ENCODE assay signal across 8 cellular contexts in genomic region chr1:154998818-154999650, GRCh38. TPM values are rescaled to one million over a fixed set of nuclear protein-coding genes. Genes with fewer than 3 reads are reported as not detected.
DNase-seq lines count a peak whose midpoint lies in the region; ATAC-seq, FAIRE-seq and TF ChIP-seq lines count a peak whose summit lies in the region.

No MANE protein-coding gene starts in this region.

- POLR2A ChIA-PET in activated CD8-positive, alpha-beta T cell treated with anti-CD3 and anti-CD28 coated beads for 36 hours (lab: Charles Lee), result interaction anchor here (0.5 to 8.6 kb wide), 17 partner anchors 9 to 240 kb away, joined by 3 to 85 read pairs (median 5); partner anchors contain the start of genes ADAM15, CKS1B, FLAD1 and PBXIP1

- ATAC-seq in activated CD8-positive, alpha-beta T cell treated with anti-CD3 and anti-CD28 coated beads for 36 hours, result peak; percentile 22
- peak; percentile 24 to 25 for ATAC-seq in stimulated activated naive B cell treated with anti-CD40 and anti-IgM and Interleukin-4, amounts not matched to agents 10 μg/mL and 1 μg/mL and 100 μg/mL, for 72 hours (replicated peaks)
- ATAC-seq in GM18907 (IDR thresholded peaks at IDR 0.05; ENCODE audit: unreplicated experiment), result no peak

- peak; percentile 51 for FAIRE-seq in A204.1 (lab: Jason Lieb, UNC)

- H3K4me1 Mint-ChIP-seq in activated CD8-positive, alpha-beta T cell treated with anti-CD3 and anti-CD28 coated beads for 36 hours (ENCODE audit: low read depth), result peaks cover 39% of the 10 kb centered on the region
- peaks cover 22% of the 10 kb centered on the region for H3K4me1 Mint-ChIP-seq in mesothelial cell of epicardium
- H3K4me1 Mint-ChIP-seq in stimulated activated naive B cell treated with anti-CD40 and anti-IgM and Interleukin-4, amounts not matched to agents 10 μg/mL and 1 μg/mL and 100 μg/mL, for 72 hours, result peaks cover 32 to 65% of the 10 kb centered on the region in 2 donors

- H3K4me3 Mint-ChIP-seq in activated CD8-positive, alpha-beta T cell treated with anti-CD3 and anti-CD28 coated beads for 36 hours, result peak overlapping the region; percentile 70
- peak overlapping the region; percentile 90 for H3K4me3 Mint-ChIP-seq in mesothelial cell of epicardium
- peak overlapping the region; percentile 97 to 98 for H3K4me3 Mint-ChIP-seq in stimulated activated naive B cell treated with anti-CD40 and anti-IgM and Interleukin-4, amounts not matched to agents 10 μg/mL and 1 μg/mL and 100 μg/mL, for 72 hours

- CTCF ChIA-PET in activated CD8-positive, alpha-beta T cell treated with anti-CD3 and anti-CD28 coated beads for 36 hours (lab: Charles Lee), result interaction anchor here (0.7 to 5.3 kb wide), 37 partner anchors 9 to 1343 kb away, joined by 3 to 108 read pairs (median 5); partner anchors contain the start of genes ADAM15, CKS1B, EFNA4 and FLAD1

- peak overlapping the region; percentile 91 for H3K27ac Mint-ChIP-seq in activated CD8-positive, alpha-beta T cell treated with anti-CD3 and anti-CD28 coated beads for 36 hours
- H3K27ac Mint-ChIP-seq in mesothelial cell of epicardium, result peak overlapping the region; percentile 99
- H3K27ac Mint-ChIP-seq in stimulated activated naive B cell treated with anti-CD40 and anti-IgM and Interleukin-4, amounts not matched to agents 10 μg/mL and 1 μg/mL and 100 μg/mL, for 72 hours, result peak overlapping the region; percentile 94

- H3K27me3 Mint-ChIP-seq in activated CD8-positive, alpha-beta T cell treated with anti-CD3 and anti-CD28 coated beads for 36 hours, result no peaks in the 10 kb centered on the region
- no peaks in the 10 kb centered on the region for H3K27me3 Mint-ChIP-seq in mesothelial cell of epicardium (ENCODE audit: low read depth)
- H3K27me3 Mint-ChIP-seq in stimulated activated naive B cell treated with anti-CD40 and anti-IgM and Interleukin-4, amounts not matched to agents 10 μg/mL and 1 μg/mL and 100 μg/mL, for 72 hours, result no peaks in the 10 kb centered on the region

- intact Hi-C loops in activated CD8-positive, alpha-beta T cell treated with anti-CD3 and anti-CD28 coated beads for 36 hours (cut with micrococcal nuclease), result loop anchor here (5.0 kb wide), 1 partner anchor 37 kb away; the partner anchor contains the start of gene PYGO2

- H3K9me3 Mint-ChIP-seq in activated CD8-positive, alpha-beta T cell treated with anti-CD3 and anti-CD28 coated beads for 36 hours, result no peaks in the 10 kb centered on the region
- no peaks in the 10 kb centered on the region for H3K9me3 Mint-ChIP-seq in mesothelial cell of epicardium
- H3K9me3 Mint-ChIP-seq in stimulated activated naive B cell treated with anti-CD40 and anti-IgM and Interleukin-4, amounts not matched to agents 10 μg/mL and 1 μg/mL and 100 μg/mL, for 72 hours, result no peaks in the 10 kb centered on the region

- peak; percentile 88 for TF ChIP-seq CTCF in GM13976 (IDR thresholded peaks at IDR 0.05; ENCODE audit: borderline replicate concordance, control extremely low read depth, extremely low read depth, insufficient read depth, missing control alignments)
- TF ChIP-seq CTCF in activated CD8-positive, alpha-beta T cell treated with anti-CD3 and anti-CD28 coated beads for 36 hours (IDR thresholded peaks at IDR 0.05), result peak; percentile 94
- peak; percentile 81 for TF ChIP-seq CTCF in mesothelial cell of epicardium (IDR thresholded peaks at IDR 0.05; ENCODE audit: unreplicated experiment)

- DNase-seq in GM13976 (ENCODE audit: low spot score), result peak; percentile 86
- peak; percentile 97 to 98 for DNase-seq in NCI-H526 (lab: John Stamatoyannopoulos, UW)
- peak; percentile 91 for DNase-seq in activated CD8-positive, alpha-beta T cell treated with anti-CD3 and anti-CD28 coated beads for 36 hours
- DNase-seq in effector CD8-positive, alpha-beta T cell (lab: John Stamatoyannopoulos, UW), result peak; percentile 48
- peak in 1 of 2 experiments; percentile 82 for DNase-seq in mesothelial cell of epicardium (ENCODE audit: low spot score in 2 of 2, unreplicated experiment in 2 of 2)
- peak; percentile 76 for DNase-seq in stimulated activated naive B cell treated with anti-CD40 and anti-IgM and Interleukin-4, amounts not matched to agents 10 μg/mL and 1 μg/mL and 100 μg/mL, for 72 hours

- no peaks in the 10 kb centered on the region for H3K36me3 Mint-ChIP-seq in activated CD8-positive, alpha-beta T cell treated with anti-CD3 and anti-CD28 coated beads for 36 hours (ENCODE audit: low read depth)
- no peaks in the 10 kb centered on the region for H3K36me3 Mint-ChIP-seq in mesothelial cell of epicardium
- peaks cover 3% of the 10 kb centered on the region in 2 donors for H3K36me3 Mint-ChIP-seq in stimulated activated naive B cell treated with anti-CD40 and anti-IgM and Interleukin-4, amounts not matched to agents 10 μg/mL and 1 μg/mL and 100 μg/mL, for 72 hours

- in situ Hi-C loops in GM13976 (cut with MboI; ENCODE audit: low sequenced_read_pairs, unreplicated experiment), result no loop called here

RNA-seq across cellular contexts. Expression of gene ZBTB7B, which starts 3.6 kb away (rescaled TPM):
- 10 to 100 TPM; 26.3 to 26.5 TPM for total RNA-seq in activated CD8-positive, alpha-beta T cell treated with anti-CD3 and anti-CD28 coated beads for 36 hours
- total RNA-seq in mesothelial cell of epicardium, result 19.9 to 21.7 TPM (median 21.7 TPM) in 3 replicates

RNA-seq across cellular contexts. Expression of gene LENEP, which starts 5.6 kb away (rescaled TPM):
- total RNA-seq in activated CD8-positive, alpha-beta T cell treated with anti-CD3 and anti-CD28 coated beads for 36 hours, result not detected
- total RNA-seq in mesothelial cell of epicardium, result 0.49 to 1.3 TPM (median 0.87 TPM) in 3 replicates

RNA-seq across cellular contexts. Expression of gene FLAD1, which starts 15.9 kb away (rescaled TPM):
- total RNA-seq in activated CD8-positive, alpha-beta T cell treated with anti-CD3 and anti-CD28 coated beads for 36 hours, result 10 to 100 TPM; 31.5 to 32.9 TPM
- 46.8 to 49.6 TPM (median 48.3 TPM) in 3 replicates for total RNA-seq in mesothelial cell of epicardium

RNA-seq across cellular contexts. Expression of gene CKS1B, which starts 24.6 kb away (rescaled TPM):
- total RNA-seq in activated CD8-positive, alpha-beta T cell treated with anti-CD3 and anti-CD28 coated beads for 36 hours, result 100 to 1,000 TPM; 172 to 173 TPM
- 64.0 to 70.9 TPM (median 68.2 TPM) in 3 replicates for total RNA-seq in mesothelial cell of epicardium

RNA-seq across cellular contexts. Expression of gene SHC1, which starts 28.5 kb away (rescaled TPM):
- total RNA-seq in activated CD8-positive, alpha-beta T cell treated with anti-CD3 and anti-CD28 coated beads for 36 hours, result 10 to 100 TPM; 32.3 to 34.2 TPM
- 115 to 132 TPM (median 117 TPM) in 3 replicates for total RNA-seq in mesothelial cell of epicardium
